ENCODE assay signal across 23 cellular contexts in genomic region chr2:45636013-45636412, GRCh38.
"Had no signal": no experiment of that assay in that cellular context is flagged by ENCODE, and none has a peak within 500 bp of the region (broad histone marks: within the 10 kb centered on the region; RNA-seq: fewer than 3 reads in every experiment).

No MANE protein-coding gene starts in this region.

- H3K27ac Mint-ChIP-seq: activated naive CD8-positive, alpha-beta T cell treated with anti-CD3 and anti-CD28 coated beads for 36 hours; natural killer cell treated with Interleukin-12 subunit alpha and Interleukin-12 subunit beta and Interleukin-15 and Interleukin-18, amount 100 ng/mL, for 72 hours; progenitor cell of endocrine pancreas; stimulated activated naive B cell treated with anti-CD40 and anti-IgM and Interleukin-4, amounts not matched to agents 10 μg/mL and 1 μg/mL and 100 μg/mL, for 72 hours had no signal

- H3K4me1 Mint-ChIP-seq: activated naive CD8-positive, alpha-beta T cell treated with anti-CD3 and anti-CD28 coated beads for 36 hours; central memory CD8-positive, alpha-beta T cell had no signal

- H3K27ac ChIP-seq: breast epithelium, foreskin keratinocyte, left lung, sigmoid colon, thyroid gland, upper lobe of right lung had no signal

- ATAC-seq: foreskin keratinocyte; left lung; natural killer cell treated with Interleukin-12 subunit alpha and Interleukin-12 subunit beta and Interleukin-15 and Interleukin-18, amount 100 ng/mL, for 72 hours; stimulated activated naive B cell treated with anti-CD40 and anti-IgM and Interleukin-4, amounts not matched to agents 10 μg/mL and 1 μg/mL and 100 μg/mL, for 72 hours; upper lobe of right lung had no signal

- H3K27me3 ChIP-seq: breast epithelium, left lung, sigmoid colon, thyroid gland, upper lobe of right lung had no signal

- H3K9me3 ChIP-seq: breast epithelium, left lung, sigmoid colon, thyroid gland, upper lobe of right lung had no signal

- DNase-seq: activated CD4-positive, alpha-beta T cell treated with anti-CD3 and anti-CD28 coated beads, Interleukin-2, amount 50 U/mL, for 4 hours; activated CD8-positive, alpha-beta memory T cell treated with anti-CD3 and anti-CD28 coated beads for 24 hours; activated CD8-positive, alpha-beta memory T cell treated with anti-CD3 and anti-CD28 coated beads, Interleukin-2, amount 50 U/mL, for 4 hours; activated naive CD4-positive, alpha-beta T cell treated with Interleukin-2 at 50 U/mL for 16 hours; activated naive CD8-positive, alpha-beta T cell treated with anti-CD3 and anti-CD28 coated beads for 36 hours; activated T-cell treated with anti-CD3 and anti-CD28 coated beads, Interleukin-2, amount 50 U/mL, for 48 hours; effector memory CD4-positive, alpha-beta T cell; foreskin keratinocyte; kidney glomerular epithelial cell; left lung; retina; sigmoid colon; stimulated activated CD4-positive, alpha-beta T cell treated with anti-CD3 and anti-CD28 coated beads, Interleukin-15, amount 100 ng/mL, for 24 hours; stimulated activated CD4-positive, alpha-beta T cell treated with anti-CD3 and anti-CD28 coated beads, Interleukin-2, amount 100 ng/mL, for 48 hours; stimulated activated CD8-positive, alpha-beta memory T cell treated with anti-CD3 and anti-CD28 coated beads, Interleukin-4, amount 100 ng/mL, for 48 hours; stimulated activated naive B cell treated with anti-CD40 and anti-IgM and Interleukin-4, amounts not matched to agents 10 μg/mL and 1 μg/mL and 100 μg/mL, for 72 hours; thyroid gland; upper lobe of right lung had no signal

- H3K9me3 Mint-ChIP-seq: activated naive CD8-positive, alpha-beta T cell treated with anti-CD3 and anti-CD28 coated beads for 36 hours; central memory CD8-positive, alpha-beta T cell; natural killer cell treated with Interleukin-12 subunit alpha and Interleukin-12 subunit beta and Interleukin-15 and Interleukin-18, amount 100 ng/mL, for 72 hours; stimulated activated naive B cell treated with anti-CD40 and anti-IgM and Interleukin-4, amounts not matched to agents 10 μg/mL and 1 μg/mL and 100 μg/mL, for 72 hours had no signal

- H3K4me3 ChIP-seq: breast epithelium, left lung, sigmoid colon, smooth muscle cell, thyroid gland, upper lobe of right lung had no signal

- H3K36me3 ChIP-seq: breast epithelium, left lung, sigmoid colon, thyroid gland, upper lobe of right lung had no signal

- H3K4me1 ChIP-seq: breast epithelium, foreskin keratinocyte, left lung, sigmoid colon, thyroid gland, upper lobe of right lung had no signal

- H3K4me3 Mint-ChIP-seq: activated naive CD8-positive, alpha-beta T cell treated with anti-CD3 and anti-CD28 coated beads for 36 hours; central memory CD8-positive, alpha-beta T cell; natural killer cell treated with Interleukin-12 subunit alpha and Interleukin-12 subunit beta and Interleukin-15 and Interleukin-18, amount 100 ng/mL, for 72 hours; stimulated activated naive B cell treated with anti-CD40 and anti-IgM and Interleukin-4, amounts not matched to agents 10 μg/mL and 1 μg/mL and 100 μg/mL, for 72 hours had no signal

- H3K36me3 Mint-ChIP-seq: activated naive CD8-positive, alpha-beta T cell treated with anti-CD3 and anti-CD28 coated beads for 36 hours; natural killer cell treated with Interleukin-12 subunit alpha and Interleukin-12 subunit beta and Interleukin-15 and Interleukin-18, amount 100 ng/mL, for 72 hours; stimulated activated naive B cell treated with anti-CD40 and anti-IgM and Interleukin-4, amounts not matched to agents 10 μg/mL and 1 μg/mL and 100 μg/mL, for 72 hours had no signal
